ENCODE assay signal across 18 cellular contexts in the genomic region with DNA sequence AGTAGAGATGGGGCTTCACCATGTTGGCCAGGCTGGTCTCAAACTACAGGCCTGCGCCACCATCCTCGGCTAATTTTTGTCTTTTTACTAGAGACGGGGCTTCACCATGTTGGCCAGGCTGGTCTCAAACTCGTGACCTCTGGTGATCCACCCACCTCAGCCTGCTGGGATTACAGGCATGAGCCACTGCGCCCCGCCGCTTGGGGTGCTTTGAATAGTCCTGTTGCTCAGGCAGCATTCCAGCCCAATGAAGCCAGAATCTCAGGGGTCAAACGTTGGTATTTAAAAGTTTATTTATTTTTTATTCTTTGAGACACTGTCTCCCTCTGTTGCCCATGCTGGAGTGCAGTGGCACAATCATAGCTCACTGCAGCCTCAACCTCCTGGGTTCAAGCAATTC. TPM values are rescaled to one million over a fixed set of nuclear protein-coding genes. Genes with fewer than 3 reads are reported as not detected.
DNase-seq lines count a peak whose midpoint lies in the region; ATAC-seq and TF ChIP-seq lines count a peak whose summit lies in the region.
"Had no signal": no experiment of that assay in that cellular context is flagged by ENCODE, and none has a peak within 500 bp of the region (broad histone marks: within the 10 kb centered on the region; RNA-seq: fewer than 3 reads in every experiment).

No MANE protein-coding gene starts in this region.

- intact Hi-C loops in left ventricle myocardium inferior (cut with micrococcal nuclease), result no loop called here

- DNase-seq in right atrium auricular region (ENCODE audit: low spot score) (peak; percentile 11), left ventricle myocardium inferior (no peak), RWPE2 (ENCODE audit: low spot score) (peak; percentile 72), ecto neural progenitor cell (ENCODE audit: low spot score) (peak; percentile 29), activated gamma-delta T cell treated with Interleukin-2 at 50 U/mL for 16 hours (no peak), hepatic stellate cell (ENCODE audit: low spot score) (no peak), GM19238 (ENCODE audit: insufficient read length, low spot score) (no peak)
- DNase-seq: 8988T, Calu3, DMS79 treated with DMSO at 0.1 percent for 48 hours, GDM1, GOT3, H9 had no signal

- no peaks in the 10 kb centered on the region for H3K4me1 ChIP-seq in right atrium auricular region
- H3K4me1 ChIP-seq in left ventricle myocardium inferior, result no peaks in the 10 kb centered on the region
- no peaks in the 10 kb centered on the region for H3K4me1 ChIP-seq in RWPE2 (ENCODE audit: insufficient read depth, poor library complexity, severe bottlenecking)

- ATAC-seq in RWPE2 (ENCODE audit: low read depth), result no peak
- no peak for ATAC-seq in HG02678 (IDR thresholded peaks at IDR 0.05; ENCODE audit: unreplicated experiment)
- ATAC-seq: CD8-positive, alpha-beta T cell had no signal

- H3K27me3 ChIP-seq in right atrium auricular region, result no peaks in the 10 kb centered on the region
- H3K27me3 ChIP-seq in left ventricle myocardium inferior (ENCODE audit: low read depth), result no peaks in the 10 kb centered on the region
- H3K27me3 ChIP-seq in RWPE2 (ENCODE audit: insufficient read depth, poor library complexity, severe bottlenecking), result no peaks in the 10 kb centered on the region
- H3K27me3 ChIP-seq: BLaER1 had no signal

- TF ChIP-seq CTCF in right atrium auricular region (IDR thresholded peaks at IDR 0.05) (no peak), left ventricle myocardium inferior (IDR thresholded peaks at IDR 0.05; ENCODE audit: borderline replicate concordance) (no peak), RWPE2 (IDR thresholded peaks at IDR 0.05; ENCODE audit: poor library complexity, severe bottlenecking) (no peak)

- no peaks in the 10 kb centered on the region for H3K9me3 ChIP-seq in right atrium auricular region
- H3K9me3 ChIP-seq in left ventricle myocardium inferior (replicated peaks), result no peaks in the 10 kb centered on the region
- no peaks in the 10 kb centered on the region for H3K9me3 ChIP-seq in RWPE2 (ENCODE audit: severe bottlenecking)
- H3K9me3 ChIP-seq: BLaER1 had no signal

- H3K4me3 ChIP-seq in right atrium auricular region (no peak overlapping the region), left ventricle myocardium inferior (no peak overlapping the region), RWPE2 (ENCODE audit: severe bottlenecking) (no peak overlapping the region)
- H3K4me3 ChIP-seq: BLaER1, K562 had no signal

- H3K27ac ChIP-seq in right atrium auricular region (no peak overlapping the region), left ventricle myocardium inferior (replicated peaks) (no peak overlapping the region), RWPE2 (ENCODE audit: poor library complexity, severe bottlenecking) (no peak overlapping the region)
- H3K27ac ChIP-seq: BLaER1, HL-60 had no signal

- H3K36me3 ChIP-seq in right atrium auricular region (no peaks in the 10 kb centered on the region), left ventricle myocardium inferior (no peaks in the 10 kb centered on the region), RWPE2 (ENCODE audit: low read depth) (no peaks in the 10 kb centered on the region)
- H3K36me3 ChIP-seq: BLaER1 had no signal

RNA-seq across cellular contexts. Expression of gene MOCS3, which starts 11.3 kb away (rescaled TPM):
- total RNA-seq in right atrium auricular region (1 to 10 TPM; 2.9 to 3.1 TPM), left ventricle myocardium inferior (2.8 TPM)

RNA-seq across cellular contexts. Expression of gene DPM1, which starts 11.6 kb away (rescaled TPM):
- total RNA-seq in right atrium auricular region (10 to 100 TPM; 35.0 to 78.1 TPM), left ventricle myocardium inferior (44.9 TPM)

RNA-seq across cellular contexts. Expression of gene ADNP, which starts 38.7 kb away (rescaled TPM):
- total RNA-seq in right atrium auricular region, result 10 to 100 TPM; 23.7 to 34.3 TPM
- total RNA-seq in left ventricle myocardium inferior, result 27.3 TPM

RNA-seq across cellular contexts. Expression of gene KCNG1, which starts 53.0 kb away (rescaled TPM):
- total RNA-seq in right atrium auricular region, result 1 to 10 TPM in 1 of 2 donors, under 1 TPM in 1; 0.70 to 2.3 TPM
- 0.30 TPM for total RNA-seq in left ventricle myocardium inferior
- total RNA-seq: CD8-positive, alpha-beta T cell had no signal

Comparison
In these comparisons a context has a peak if more than half of its experiments do, and no peak if none do; other contexts are left out.
1. DNase-seq: peak in right atrium auricular region (single experiment), RWPE2 (single experiment) and ecto neural progenitor cell (single experiment); none in left ventricle myocardium inferior (single experiment), activated gamma-delta T cell treated with Interleukin-2 at 50 U/mL for 16 hours (single experiment), hepatic stellate cell (single experiment) and GM19238 (single experiment).